6 cellular contexts compared by ENCODE assay signal in the genomic region with DNA sequence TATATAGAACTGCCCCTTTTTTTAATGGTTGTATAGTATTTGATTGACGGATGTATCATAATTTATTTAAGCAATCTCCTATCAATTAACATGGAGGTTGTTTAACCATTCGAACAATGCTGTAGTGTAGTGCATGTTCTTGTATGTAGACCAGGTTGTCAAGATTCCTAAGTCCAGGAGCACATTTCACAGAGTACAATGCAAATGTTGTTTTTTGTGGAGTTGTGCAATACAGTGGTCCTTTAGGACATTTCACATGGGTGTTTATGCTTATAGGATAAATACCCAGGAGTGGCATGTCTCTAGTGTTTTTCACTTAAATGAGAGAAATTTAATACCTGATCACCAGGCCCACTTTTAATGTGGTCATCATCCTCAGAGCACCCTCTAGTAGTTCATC. TPM values are rescaled to one million over a fixed set of nuclear protein-coding genes. Genes with fewer than 3 reads are reported as not detected.
"Had no signal": no experiment of that assay in that cellular context is flagged by ENCODE, and none has a peak within 500 bp of the region (broad histone marks: within the 10 kb centered on the region; RNA-seq: fewer than 3 reads in every experiment).

No MANE protein-coding gene starts in this region.

- H3K27ac Mint-ChIP-seq: GM23338, H9, IgD-negative memory B cell had no signal

- H3K9me3 Mint-ChIP-seq: GM23338, H9 had no signal

- H3K4me2 ChIP-seq: GM23338 had no signal

- FAIRE-seq: H1, H54, HTR-8/SVneo had no signal

- DNase-seq: H9 had no signal

- H3K4me1 Mint-ChIP-seq: IgD-negative memory B cell had no signal

- H2AFZ ChIP-seq: GM23338 had no signal

- H3K4me3 Mint-ChIP-seq: GM23338, H9, IgD-negative memory B cell had no signal

- ATAC-seq: GM23338 had no signal

- H3K36me3 Mint-ChIP-seq: IgD-negative memory B cell had no signal

- H3K4me3 ChIP-seq: GM23338 had no signal

RNA-seq across cellular contexts. Expression of gene ASB4, which starts 8.1 kb away (rescaled TPM):
- total RNA-seq: GM23338, H1, H9 had no signal
- polyA plus RNA-seq: GM23338, H1, IgD-negative memory B cell had no signal
